Comparison of ENCODE assay signal across 8 cellular contexts in the genomic region with DNA sequence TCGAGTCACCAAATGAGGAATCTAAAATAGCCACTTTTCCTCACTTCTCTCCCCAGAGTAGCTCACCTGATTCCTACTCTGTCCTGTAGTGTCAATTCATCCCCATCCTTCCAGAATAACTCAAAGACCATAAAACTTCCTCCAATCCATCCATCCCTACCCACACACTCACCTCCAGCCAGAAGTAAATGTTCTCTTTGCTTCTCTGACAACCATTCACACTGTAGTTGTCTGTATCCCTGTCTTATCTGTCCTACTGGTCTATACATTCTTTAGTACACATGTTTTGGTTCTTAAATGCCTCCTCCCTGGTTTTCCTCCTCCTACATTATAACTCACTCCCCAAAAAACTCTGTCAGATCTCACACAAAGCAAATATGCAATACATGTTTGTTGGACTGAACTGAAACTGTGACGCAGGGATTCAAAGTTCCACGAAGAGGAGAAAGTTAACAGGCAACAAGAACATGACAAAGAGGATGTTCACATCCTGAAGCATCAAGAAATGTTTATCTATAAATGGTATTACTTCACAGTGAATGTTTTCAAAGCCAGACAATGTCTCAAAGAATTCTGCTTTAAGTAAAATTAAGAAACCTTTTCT. TPM values are rescaled to one million over a fixed set of nuclear protein-coding genes. Genes with fewer than 3 reads are reported as not detected.
DNase-seq lines count a peak whose midpoint lies in the region; ATAC-seq and TF ChIP-seq lines count a peak whose summit lies in the region.
"Had no signal": no experiment of that assay in that cellular context is flagged by ENCODE, and none has a peak within 500 bp of the region (broad histone marks: within the 10 kb centered on the region; RNA-seq: fewer than 3 reads in every experiment).

No MANE protein-coding gene starts in this region.

- H3K9me3 ChIP-seq in PC-9 (ENCODE audit: insufficient read depth, low read depth) (no peaks in the 10 kb centered on the region), fibroblast of lung (ENCODE audit: control insufficient read depth, insufficient read depth, low read depth, low read length) (no peaks in the 10 kb centered on the region)

- DNase-seq in ELR (ENCODE audit: low read depth) (peak; percentile 85), PC-9 (no peak), fibroblast of lung (ENCODE audit: low read depth in 2 of 2) (peak; percentile 67 to 79), skeletal muscle cell (ENCODE audit: low read depth) (peak; percentile 72), NCI-H526 treated with DMSO at 0.1 percent for 48 hours (lab: John Stamatoyannopoulos, UW) (no peak), Kasumi-1 (lab: John Stamatoyannopoulos, UW) (no peak)
- DNase-seq: activated naive CD4-positive, alpha-beta T cell treated with Interleukin-2 at 50 U/mL for 16 hours had no signal

- H3K9me2 ChIP-seq in PC-9 (ENCODE audit: insufficient read depth), result no peaks in the 10 kb centered on the region

- H3K27ac ChIP-seq in PC-9 (no peak overlapping the region), fibroblast of lung (ENCODE audit: insufficient read depth, low read length) (peak overlapping the region; percentile 75)

- H4K20me1 ChIP-seq in PC-9 (ENCODE audit: insufficient read depth), result peaks cover 11% of the 10 kb centered on the region; the same call in 1 of the 2 replicates
- H4K20me1 ChIP-seq in fibroblast of lung (ENCODE audit: control insufficient read depth, extremely low read depth, insufficient read depth, low read length), result no peaks in the 10 kb centered on the region

- CTCF ChIA-PET in PC-9 (lab: Charles Lee), result no interaction called here

- H3K4me2 ChIP-seq in PC-9 (0 out of 2 replicates have a peak overlapping the region, but pooled peaks have one; percentile 10), fibroblast of lung (ENCODE audit: extremely low read depth, insufficient read depth, low read length) (peak overlapping the region; percentile 81)

- POLR2A ChIA-PET in PC-9 (lab: Charles Lee; ENCODE audit: unreplicated experiment), result no interaction called here

- no peak overlapping the region for H3K4me3 ChIP-seq in PC-9
- peak overlapping the region in 2 of 4 experiments; percentile 9 to 29 for H3K4me3 ChIP-seq in fibroblast of lung (replicated peaks in 1 of 4; ENCODE audit: control extremely low read depth in 1 of 4, insufficient read depth in 1 of 4, low read depth in 3 of 4, low read length in 4 of 4)
- peak overlapping the region; percentile 0 for H3K4me3 ChIP-seq in skeletal muscle cell (ENCODE audit: low read depth, low read length)

- TF ChIP-seq CTCF in PC-9 (conservative IDR thresholded peaks at IDR 0.05) (no peak), fibroblast of lung (conservative IDR thresholded peaks at IDR 0.05 in 1 of 2, IDR thresholded peaks at IDR 0.05 in 1 of 2; ENCODE audit: low read depth in 1 of 2, low read length in 2 of 2) (no peak)

- ATAC-seq in HG03139 (IDR thresholded peaks at IDR 0.05; ENCODE audit: unreplicated experiment), result no peak

- H3F3A ChIP-seq in PC-9 (ENCODE audit: insufficient read depth, low read depth), result peaks cover 53% of the 10 kb centered on the region

- peaks cover 89% of the 10 kb centered on the region for H3K79me2 ChIP-seq in PC-9 (ENCODE audit: low read depth)
- peaks cover 86% of the 10 kb centered on the region for H3K79me2 ChIP-seq in fibroblast of lung (ENCODE audit: control insufficient read depth, insufficient read depth, low read length)

- H3K9ac ChIP-seq in fibroblast of lung (ENCODE audit: insufficient read depth, low read length), result no peak overlapping the region

- peaks cover 77% of the 10 kb centered on the region for H3K4me1 ChIP-seq in PC-9 (replicated peaks; ENCODE audit: insufficient read depth)
- H3K4me1 ChIP-seq in fibroblast of lung (ENCODE audit: control insufficient read depth, extremely low read depth, insufficient read depth, low read length), result peaks cover 33% of the 10 kb centered on the region

- no TSS peak for BruUV-seq in PC-9 (replicated peaks; lab: Mats Ljungman, UMichigan)

- intact Hi-C loops in PC-9 (cut with micrococcal nuclease; ENCODE audit: unreplicated experiment), result no loop called here

- no peak overlapping the region for H2AFZ ChIP-seq in PC-9
- H2AFZ ChIP-seq in fibroblast of lung (ENCODE audit: low read length), result no peak overlapping the region

- H3K27me3 ChIP-seq in PC-9 (ENCODE audit: insufficient read depth, low read depth) (no peaks in the 10 kb centered on the region), fibroblast of lung (ENCODE audit: control insufficient read depth, insufficient read depth, low read length) (no peaks in the 10 kb centered on the region)

- no peaks in the 10 kb centered on the region for H3K36me3 ChIP-seq in PC-9 (ENCODE audit: low read depth)
- H3K36me3 ChIP-seq in fibroblast of lung (ENCODE audit: control insufficient read depth, insufficient read depth, low read length), result no peaks in the 10 kb centered on the region

RNA-seq across cellular contexts. Expression of a gene that starts 11.0 kb away (rescaled TPM):
- 63.1 and 81.4 TPM in 2 replicates for total RNA-seq in PC-9 (2021)
- total RNA-seq in fibroblast of lung, result 25.4 and 30.4 TPM in 2 replicates
- 23.9 and 28.4 TPM in 2 replicates for polyA plus RNA-seq in fibroblast of lung
- polyA plus RNA-seq in fibroblast of lung (2012), result 16.4 and 17.8 TPM in 2 replicates
- 22.2 and 38.5 TPM in 2 replicates for polyA minus RNA-seq in fibroblast of lung (ENCODE audit: low replicate concordance)

Comparison
In these comparisons a context has a peak if more than half of its experiments do, and no peak if none do; other contexts are left out.
1. DNase-seq: peak in ELR (single experiment), fibroblast of lung (2 of 2) and skeletal muscle cell (single experiment); none in PC-9 (0 of 2), NCI-H526 treated with DMSO at 0.1 percent for 48 hours (single experiment) and Kasumi-1 (0 of 2).